ENCODE assay signal across 3 cellular contexts in genomic region chr15:83346342-83346741, GRCh38.
TF ChIP-seq lines count a peak whose summit lies in the region.

No MANE protein-coding gene starts in this region.

TF ChIP-seq in A549, 52 proteins besides CTCF, POLR2A, EP300 and RAD21:
- TF ChIP-seq BHLHE40 (IDR thresholded peaks at IDR 0.05; ENCODE audit: low read depth, low read length) (no peak), EHF (CRISPR knock-in tag; IDR thresholded peaks at IDR 0.05) (no peak), KDM1A (IDR thresholded peaks at IDR 0.05; ENCODE audit: low read depth) (no peak), MAFK (IDR thresholded peaks at IDR 0.05; ENCODE audit: partially characterized antibody) (peak; percentile 77)

TF ChIP-seq in GM23338, 12 proteins besides CTCF, POLR2A, EP300 and RAD21 (continues in another document):
- TF ChIP-seq REST (IDR thresholded peaks at IDR 0.05; ENCODE audit: unreplicated experiment) (no peak), NANOG (IDR thresholded peaks at IDR 0.05; ENCODE audit: borderline replicate concordance) (no peak), EZH2 (IDR thresholded peaks at IDR 0.05; ENCODE audit: low read depth, unreplicated experiment) (no peak), EZH2phosphoT487 (IDR thresholded peaks at IDR 0.05; ENCODE audit: unreplicated experiment) (no peak), ZNF331 (CRISPR knock-in tag; IDR thresholded peaks at IDR 0.05; ENCODE audit: low read depth) (no peak), ZNF114 (CRISPR knock-in tag; IDR thresholded peaks at IDR 0.05) (no peak), POLR2AphosphoS5 (IDR thresholded peaks at IDR 0.05; ENCODE audit: low read depth) (no peak), STAT1 (IDR thresholded peaks at IDR 0.05; ENCODE audit: unreplicated experiment) (no peak), JUNB (IDR thresholded peaks at IDR 0.05; ENCODE audit: unreplicated experiment) (no peak), CREB1 (CRISPR knock-in tag; IDR thresholded peaks at IDR 0.05; ENCODE audit: low read depth) (no peak)
- TF ChIP-seq, protein P1, sequence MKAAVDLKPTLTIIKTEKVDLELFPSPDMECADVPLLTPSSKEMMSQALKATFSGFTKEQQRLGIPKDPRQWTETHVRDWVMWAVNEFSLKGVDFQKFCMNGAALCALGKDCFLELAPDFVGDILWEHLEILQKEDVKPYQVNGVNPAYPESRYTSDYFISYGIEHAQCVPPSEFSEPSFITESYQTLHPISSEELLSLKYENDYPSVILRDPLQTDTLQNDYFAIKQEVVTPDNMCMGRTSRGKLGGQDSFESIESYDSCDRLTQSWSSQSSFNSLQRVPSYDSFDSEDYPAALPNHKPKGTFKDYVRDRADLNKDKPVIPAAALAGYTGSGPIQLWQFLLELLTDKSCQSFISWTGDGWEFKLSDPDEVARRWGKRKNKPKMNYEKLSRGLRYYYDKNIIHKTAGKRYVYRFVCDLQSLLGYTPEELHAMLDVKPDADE (IDR thresholded peaks at IDR 0.05) = no peak

TF ChIP-seq in H1, 55 proteins besides CTCF, POLR2A, EP300 and RAD21:
- TF ChIP-seq TAF1 (IDR thresholded peaks at IDR 0.05; ENCODE audit: low read depth, low read length) (no peak), CBX5 (IDR thresholded peaks at IDR 0.05; ENCODE audit: low read depth, low read length) (no peak), EGR1 (IDR thresholded peaks at IDR 0.05; ENCODE audit: borderline replicate concordance, low read depth, low read length) (no peak), GTF2F1 (IDR thresholded peaks at IDR 0.05; ENCODE audit: borderline replicate concordance, low read depth, low read length) (no peak), HDAC6 (IDR thresholded peaks at IDR 0.05; ENCODE audit: low read depth, low read length) (no peak), CBX8 (IDR thresholded peaks at IDR 0.05; ENCODE audit: borderline replicate concordance, low read depth, low read length) (no peak), CEBPB (IDR thresholded peaks at IDR 0.05; ENCODE audit: low read depth, low read length) (no peak), TEAD4 (IDR thresholded peaks at IDR 0.05; ENCODE audit: low read depth, low read length) (no peak), KDM1A (IDR thresholded peaks at IDR 0.05; ENCODE audit: borderline replicate concordance, low read length) (no peak), CHD2 (IDR thresholded peaks at IDR 0.05; ENCODE audit: low read length) (no peak), SUZ12 (IDR thresholded peaks at IDR 0.05; ENCODE audit: low read length) (no peak), RNF2 (IDR thresholded peaks at IDR 0.05; ENCODE audit: borderline replicate concordance, low read depth, low read length, missing control alignments, poor library complexity, severe bottlenecking) (no peak)
- TF ChIP-seq, protein P2, sequence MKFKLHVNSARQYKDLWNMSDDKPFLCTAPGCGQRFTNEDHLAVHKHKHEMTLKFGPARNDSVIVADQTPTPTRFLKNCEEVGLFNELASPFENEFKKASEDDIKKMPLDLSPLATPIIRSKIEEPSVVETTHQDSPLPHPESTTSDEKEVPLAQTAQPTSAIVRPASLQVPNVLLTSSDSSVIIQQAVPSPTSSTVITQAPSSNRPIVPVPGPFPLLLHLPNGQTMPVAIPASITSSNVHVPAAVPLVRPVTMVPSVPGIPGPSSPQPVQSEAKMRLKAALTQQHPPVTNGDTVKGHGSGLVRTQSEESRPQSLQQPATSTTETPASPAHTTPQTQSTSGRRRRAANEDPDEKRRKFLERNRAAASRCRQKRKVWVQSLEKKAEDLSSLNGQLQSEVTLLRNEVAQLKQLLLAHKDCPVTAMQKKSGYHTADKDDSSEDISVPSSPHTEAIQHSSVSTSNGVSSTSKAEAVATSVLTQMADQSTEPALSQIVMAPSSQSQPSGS (IDR thresholded peaks at IDR 0.05; ENCODE audit: low read length) = no peak
TF ChIP-seq in H1: peak in this region for 0.
